In the genomic region with DNA sequence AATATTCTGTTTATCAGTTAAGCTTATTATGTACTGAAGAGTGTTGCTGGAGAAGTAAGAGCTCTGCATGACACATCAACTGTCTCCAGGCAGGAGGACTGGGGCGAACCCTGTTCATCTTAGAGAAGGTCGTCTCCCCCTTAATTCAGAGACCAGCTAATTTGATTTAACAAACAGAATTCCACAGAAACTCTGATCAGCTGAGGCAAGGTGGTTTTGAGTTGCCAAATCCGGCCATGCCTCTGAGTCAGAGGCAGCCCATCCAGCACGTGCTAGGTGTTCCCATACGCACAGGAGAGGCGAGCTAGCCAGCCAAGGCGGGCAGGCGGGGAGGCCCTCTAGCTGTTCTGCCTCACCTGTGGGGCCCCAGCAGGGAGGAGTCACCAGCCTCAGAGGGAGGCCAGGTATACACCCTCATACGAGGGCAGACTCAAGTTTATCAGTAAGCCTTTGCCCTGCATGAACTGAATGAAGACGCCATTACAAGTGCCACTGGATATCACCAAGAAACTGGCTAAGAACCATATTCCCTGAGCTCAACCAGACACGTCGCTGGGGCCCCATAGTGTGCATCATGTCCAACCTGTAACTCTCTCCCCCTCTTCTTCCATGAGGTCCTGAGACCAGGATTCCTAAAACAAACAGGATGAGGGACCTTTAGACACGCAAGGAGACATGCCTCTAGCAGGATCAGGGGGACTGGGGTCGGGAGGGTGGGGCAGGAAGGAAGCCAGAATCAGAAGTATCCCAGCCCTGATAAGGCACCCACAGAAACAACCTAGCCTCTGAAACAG, we compare ENCODE assay signal across 9 cellular contexts.
DNase-seq lines count a peak whose midpoint lies in the region; ATAC-seq and TF ChIP-seq lines count a peak whose summit lies in the region.
"Had no signal": no experiment of that assay in that cellular context is flagged by ENCODE, and none has a peak within 500 bp of the region (broad histone marks: within the 10 kb centered on the region; RNA-seq: fewer than 3 reads in every experiment).

No MANE protein-coding gene starts in this region.

- POLR2A ChIA-PET in HEK293T (lab: Yijun Ruan, JAX) = no interaction called here

- no peak for ATAC-seq in stimulated activated naive B cell treated with anti-CD40 and anti-IgM and Interleukin-4, amounts not matched to agents 10 μg/mL and 1 μg/mL and 100 μg/mL, for 72 hours (replicated peaks)

- H3K4me1 Mint-ChIP-seq in stimulated activated naive B cell treated with anti-CD40 and anti-IgM and Interleukin-4, amounts not matched to agents 10 μg/mL and 1 μg/mL and 100 μg/mL, for 72 hours = peaks cover 53 to 70% of the 10 kb centered on the region in 2 donors

- peaks cover 45 to 66% of the 10 kb centered on the region in 2 donors for H3K36me3 Mint-ChIP-seq in stimulated activated naive B cell treated with anti-CD40 and anti-IgM and Interleukin-4, amounts not matched to agents 10 μg/mL and 1 μg/mL and 100 μg/mL, for 72 hours

- H3K27me3 Mint-ChIP-seq in stimulated activated naive B cell treated with anti-CD40 and anti-IgM and Interleukin-4, amounts not matched to agents 10 μg/mL and 1 μg/mL and 100 μg/mL, for 72 hours = no peaks in the 10 kb centered on the region

- H3K4me3 ChIP-seq in epithelial cell of esophagus (ENCODE audit: low read length) = no peak overlapping the region

- H3K4me3 Mint-ChIP-seq in stimulated activated naive B cell treated with anti-CD40 and anti-IgM and Interleukin-4, amounts not matched to agents 10 μg/mL and 1 μg/mL and 100 μg/mL, for 72 hours = no peak overlapping the region

- DNase-seq in activated gamma-delta T cell treated with Interleukin-2 at 50 U/mL for 16 hours = peak; percentile 24
- DNase-seq in activated gamma-delta T cell (lab: John Stamatoyannopoulos, UW) = no peak
- DNase-seq in activated CD4-positive, alpha-beta T cell treated with anti-CD3 and anti-CD28 coated beads, Interleukin-2, amount 50 U/mL, for 1 hour = peak; percentile 47
- DNase-seq in epithelial cell of esophagus (ENCODE audit: low read depth) = peak; percentile 86
- no peak for DNase-seq in stimulated activated naive B cell treated with anti-CD40 and anti-IgM and Interleukin-4, amounts not matched to agents 10 μg/mL and 1 μg/mL and 100 μg/mL, for 72 hours
- no peak for DNase-seq in SW 1271 (lab: John Stamatoyannopoulos, UW)
- DNase-seq in SIG-M5 treated with dmso at 0.1 percent for 504 hours (lab: John Stamatoyannopoulos, UW; ENCODE audit: unreplicated experiment) = no peak
- DNase-seq in HEK293T (ENCODE audit: extremely low spot score) = no peak
- DNase-seq: mesenchymal stem cell had no signal

- TF ChIP-seq CTCF in epithelial cell of esophagus (IDR thresholded peaks at IDR 0.05; ENCODE audit: insufficient read depth, low read depth, low read length, missing control alignments) = no peak

- H3K9me3 Mint-ChIP-seq in stimulated activated naive B cell treated with anti-CD40 and anti-IgM and Interleukin-4, amounts not matched to agents 10 μg/mL and 1 μg/mL and 100 μg/mL, for 72 hours = no peaks in the 10 kb centered on the region

- H3K27ac Mint-ChIP-seq in stimulated activated naive B cell treated with anti-CD40 and anti-IgM and Interleukin-4, amounts not matched to agents 10 μg/mL and 1 μg/mL and 100 μg/mL, for 72 hours = peak overlapping the region; percentile 88

- CTCF ChIA-PET in HEK293T (lab: Yijun Ruan, JAX) = interaction anchor here (0.6 to 1.9 kb wide), 6 partner anchors 9 to 285 kb away, joined by 3 to 7 read pairs (median 4); no protein-coding TSS in a partner anchor

TF ChIP-seq in HEK293T, 16 proteins besides CTCF, POLR2A, EP300 and RAD21:
- TF ChIP-seq ELF4 (IDR thresholded peaks at IDR 0.05) = no peak
- TF ChIP-seq ZNF384 (IDR thresholded peaks at IDR 0.05) = no peak

Comparison
In these comparisons a context has a peak if more than half of its experiments do, and no peak if none do; other contexts are left out.
1. DNase-seq: peak in activated gamma-delta T cell treated with Interleukin-2 at 50 U/mL for 16 hours (single experiment), activated CD4-positive, alpha-beta T cell treated with anti-CD3 and anti-CD28 coated beads, Interleukin-2, amount 50 U/mL, for 1 hour (single experiment) and epithelial cell of esophagus (single experiment); none in activated gamma-delta T cell (single experiment), stimulated activated naive B cell treated with anti-CD40 and anti-IgM and Interleukin-4, amounts not matched to agents 10 μg/mL and 1 μg/mL and 100 μg/mL, for 72 hours (single experiment), SW 1271 (0 of 2), SIG-M5 treated with dmso at 0.1 percent for 504 hours (single experiment) and HEK293T (single experiment).